ENCODE assay signal across 8 cellular contexts in genomic region chr22:47213571-47214230, GRCh38.
A peak's percentile ranks its signal among the peaks of the same experiment; 100 is the strongest.
DNase-seq lines count a peak whose midpoint lies in the region; ATAC-seq and TF ChIP-seq lines count a peak whose summit lies in the region.

No MANE protein-coding gene starts in this region.

- no peaks in the 10 kb centered on the region for H3K36me3 Mint-ChIP-seq in osteocyte (ENCODE audit: unreplicated experiment)

- no peak overlapping the region for H3K27ac ChIP-seq in C4-2B
- H3K27ac ChIP-seq in HCT116 (ENCODE audit: low read depth, low read length): no peak overlapping the region

- H3K4me2 ChIP-seq in HCT116 (ENCODE audit: low read length): no peak overlapping the region

- no peaks in the 10 kb centered on the region for H3K9me2 ChIP-seq in HCT116 (ENCODE audit: insufficient read depth)

- peak; percentile 12 for DNase-seq in HCT116 (ENCODE audit: low read depth, low spot score)
- DNase-seq in T-helper 9 cell: peak; percentile 15
- DNase-seq in cerebellar cortex (ENCODE audit: low spot score): peak; percentile 15
- DNase-seq in osteocyte (ENCODE audit: extremely low spot score, unreplicated experiment): peak; percentile 78
- DNase-seq in OCI-M2 (lab: John Stamatoyannopoulos, UW; ENCODE audit: unreplicated experiment): no peak

- H3K4me1 Mint-ChIP-seq in osteocyte (ENCODE audit: unreplicated experiment): no peaks in the 10 kb centered on the region

- BruUV-seq in HCT116 (replicated peaks; lab: Mats Ljungman, UMichigan): no TSS peak

- TF ChIP-seq CTCF in C4-2B (conservative IDR thresholded peaks at IDR 0.05) (peak; percentile 96), HCT116 (IDR thresholded peaks at IDR 0.05 in 2 of 3, conservative IDR thresholded peaks at IDR 0.05 in 1 of 3; ENCODE audit: borderline replicate concordance in 1 of 3, insufficient read depth in 1 of 3, low read depth in 2 of 3, low read length in 2 of 3) (peak; percentile 61 to 97 (median 97); a peak in 5 of 6 replicates), osteocyte (IDR thresholded peaks at IDR 0.05) (peak; percentile 45)

- TF ChIP-seq RAD21 in HCT116 (IDR thresholded peaks at IDR 0.05; ENCODE audit: low read depth): peak; percentile 82

- RAD21 ChIA-PET in HCT116 (lab: Charles Lee; ENCODE audit: low non-redundant PET in 1 of 2, low total read pairs in 2 of 2, uncharacterized antibody in 2 of 2, unreplicated experiment in 2 of 2): interaction anchor here in 1 of 2 experiments (1.7 kb wide), 1 partner anchor 373 kb away, joined by 3 read pairs; no protein-coding TSS in a partner anchor

- H3K27me3 ChIP-seq in HCT116 (ENCODE audit: insufficient read depth, low read length): no peaks in the 10 kb centered on the region

- no peak overlapping the region for H3K27ac Mint-ChIP-seq in osteocyte (ENCODE audit: unreplicated experiment)

- H2AFZ ChIP-seq in HCT116 (ENCODE audit: low read depth, low read length, poor library complexity, severe bottlenecking): no peak overlapping the region

- POLR2A ChIA-PET in HCT116 (lab: Charles Lee): no interaction called here

- no peaks in the 10 kb centered on the region for H3K36me3 ChIP-seq in HCT116 (ENCODE audit: control insufficient read depth in 1 of 2, insufficient read depth in 2 of 2, low read length in 2 of 2)

- peaks cover 5% of the 10 kb centered on the region for H3K9me3 Mint-ChIP-seq in osteocyte (ENCODE audit: unreplicated experiment)

- ATAC-seq in HCT116 (peak; percentile 99), HG02981 (IDR thresholded peaks at IDR 0.05; ENCODE audit: unreplicated experiment) (no peak), GM18505 (IDR thresholded peaks at IDR 0.05; ENCODE audit: unreplicated experiment) (no peak)

- TF ChIP-seq POLR2A in HCT116 (IDR thresholded peaks at IDR 0.05; ENCODE audit: borderline replicate concordance, extremely low read depth, insufficient read depth, insufficient read length) (no peak), GM18505 (IDR thresholded peaks at IDR 0.05; ENCODE audit: borderline replicate concordance, extremely low read depth, insufficient read depth, insufficient read length) (no peak)

- H3K4me1 ChIP-seq in HCT116 (ENCODE audit: control insufficient read depth in 1 of 2, insufficient read depth in 2 of 2, low read length in 2 of 2): no peaks in the 10 kb centered on the region

- H3K9ac ChIP-seq in HCT116 (ENCODE audit: low read length): no peak overlapping the region

- intact Hi-C loops in HCT116 (cut with micrococcal nuclease): loop anchor here (1.0 to 10.0 kb wide), 4 partner anchors 241 to 1279 kb away; no protein-coding TSS in a partner anchor

- no peak overlapping the region for H3K4me3 Mint-ChIP-seq in osteocyte (ENCODE audit: unreplicated experiment)

- CTCF ChIA-PET in HCT116 (lab: Charles Lee): interaction anchor here (0.8 to 1.0 kb wide), 3 partner anchors 10 to 217 kb away, joined by 3 to 4 read pairs (median 3); no protein-coding TSS in a partner anchor

- H4K20me1 ChIP-seq in HCT116 (ENCODE audit: insufficient read depth): no peaks in the 10 kb centered on the region

- H3K27me3 Mint-ChIP-seq in osteocyte (ENCODE audit: unreplicated experiment): peaks cover 3% of the 10 kb centered on the region

- no peak overlapping the region for H3K4me3 ChIP-seq in HCT116 (replicated peaks in 1 of 2; ENCODE audit: low read depth in 1 of 2, low read length in 2 of 2)

- no peaks in the 10 kb centered on the region for H3K79me2 ChIP-seq in HCT116 (ENCODE audit: insufficient read depth, low read length)

- H3K9me3 ChIP-seq in HCT116 (ENCODE audit: control insufficient read depth in 1 of 2, insufficient read depth in 1 of 2, low read depth in 1 of 2, low read length in 2 of 2): no peaks in the 10 kb centered on the region

TF ChIP-seq in HCT116, 20 proteins besides CTCF, POLR2A, EP300 and RAD21:
- TF ChIP-seq EZH2phosphoT487 (IDR thresholded peaks at IDR 0.05; ENCODE audit: borderline replicate concordance) (no peak), EZH2 (IDR thresholded peaks at IDR 0.05) (no peak), SIN3A (IDR thresholded peaks at IDR 0.05; ENCODE audit: low read depth) (no peak), YY1 (IDR thresholded peaks at IDR 0.05; ENCODE audit: extremely low read depth, insufficient replicate concordance, low read depth, low read length) (no peak), REST (IDR thresholded peaks at IDR 0.05; ENCODE audit: low read depth) (no peak), ZFX (IDR thresholded peaks at IDR 0.05) (no peak), SP1 (IDR thresholded peaks at IDR 0.05; ENCODE audit: low read depth) (no peak), JUND (IDR thresholded peaks at IDR 0.05) (no peak), SRF (IDR thresholded peaks at IDR 0.05; ENCODE audit: low read depth) (no peak), ATF3 (IDR thresholded peaks at IDR 0.05) (no peak), EGR1 (IDR thresholded peaks at IDR 0.05; ENCODE audit: low read depth) (no peak), CEBPB (IDR thresholded peaks at IDR 0.05; ENCODE audit: low read depth) (no peak), TCF7L2 (IDR thresholded peaks at IDR 0.05; ENCODE audit: borderline replicate concordance, extremely low read depth, insufficient read depth, insufficient read length) (no peak), FOSL1 (IDR thresholded peaks at IDR 0.05; ENCODE audit: low read depth) (no peak), MAX (IDR thresholded peaks at IDR 0.05) (no peak), POLR2AphosphoS5 (IDR thresholded peaks at IDR 0.05; ENCODE audit: low read depth, low read length) (no peak), ZNF274 (IDR thresholded peaks at IDR 0.05; ENCODE audit: low read depth, low read length) (no peak), CBX3 (IDR thresholded peaks at IDR 0.05; ENCODE audit: low read depth) (no peak), ELF1 (IDR thresholded peaks at IDR 0.05; ENCODE audit: borderline replicate concordance, low read depth) (no peak), ZBTB33 (IDR thresholded peaks at IDR 0.05; ENCODE audit: extremely low read depth, insufficient replicate concordance, low read length) (no peak)

Comparison
In these comparisons a context has a peak if more than half of its experiments do, and no peak if none do; other contexts are left out.
1. CTCF ChIP-seq: peak in every context shown above with its lines; median percentile 97 in HCT116; 96 in C4-2B; 45 in osteocyte.